Comparison of ENCODE assay signal across 16 cellular contexts in the genomic region with DNA sequence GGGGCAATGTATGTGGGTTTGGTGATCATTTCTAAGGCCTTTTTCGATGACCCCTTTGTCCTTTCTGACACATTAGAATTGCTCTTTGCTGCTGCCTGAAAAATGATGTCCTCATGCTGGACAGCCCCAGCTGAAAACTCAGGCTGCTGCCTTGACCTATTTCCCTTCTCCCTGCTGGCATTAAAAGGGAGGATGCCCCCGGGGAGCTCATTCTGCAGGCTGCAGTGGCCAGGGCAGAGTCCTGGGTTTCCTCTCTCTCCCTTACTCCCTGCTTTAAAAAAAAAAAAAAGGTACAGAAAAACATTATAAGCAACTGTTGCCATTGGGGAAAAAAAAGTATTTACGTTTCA. TPM values are rescaled to one million over a fixed set of nuclear protein-coding genes. Genes with fewer than 3 reads are reported as not detected.
DNase-seq lines count a peak whose midpoint lies in the region; TF ChIP-seq lines count a peak whose summit lies in the region.
"Had no signal": no experiment of that assay in that cellular context is flagged by ENCODE, and none has a peak within 500 bp of the region (broad histone marks: within the 10 kb centered on the region; RNA-seq: fewer than 3 reads in every experiment).

No MANE protein-coding gene starts in this region.

- H3K27ac ChIP-seq in SK-N-SH (ENCODE audit: low read depth in 2 of 2, low read length in 1 of 2) (peak overlapping the region; percentile 32 to 87; a peak in 3 of 4 replicates), neutrophil (peak overlapping the region; percentile 25), uterus (peak overlapping the region; percentile 19 to 48)
- H3K27ac ChIP-seq: VCaP had no signal

- TF ChIP-seq POLR2A in uterus (IDR thresholded peaks at IDR 0.05) = no peak

- TF ChIP-seq EP300 in SK-N-SH (IDR thresholded peaks at IDR 0.05; ENCODE audit: borderline replicate concordance in 1 of 2, low read depth in 1 of 2, low read length in 1 of 2) = no peak

- CTCF ChIA-PET in SK-N-SH (lab: Yijun Ruan, JAX) (interaction anchor here (0.6 to 1.8 kb wide), 10 partner anchors 10 to 807 kb away, joined by 3 to 6 read pairs (median 3); no protein-coding TSS in a partner anchor), HEK293T (lab: Yijun Ruan, JAX) (no interaction called here)
- CTCF ChIA-PET in activated naive CD4-positive, alpha-beta T cell treated with anti-CD3 and anti-CD28 coated beads, Interleukin-2, amount 10 ng/mL, durations not matched to agents 7 days and 5 days (lab: Charles Lee) = interaction anchor here (1.1 kb wide), 1 partner anchor 10 kb away, joined by 3 read pairs; no protein-coding TSS in a partner anchor

- H3K79me2 ChIP-seq in SK-N-SH (ENCODE audit: insufficient read depth) = peaks cover 10% of the 10 kb centered on the region; the same call in 1 of the 2 replicates

- intact Hi-C loops in uterus (cut with DNase I; ENCODE audit: low total_unique reads) = no loop called here

- H3K4me1 Mint-ChIP-seq in glutamatergic neuron (ENCODE audit: low read depth, unreplicated experiment) = peaks cover 29% of the 10 kb centered on the region
- H3K4me1 Mint-ChIP-seq in activated naive CD4-positive, alpha-beta T cell treated with anti-CD3 and anti-CD28 coated beads, Interleukin-2, amount 10 ng/mL, durations not matched to agents 7 days and 5 days = no peaks in the 10 kb centered on the region

- no peak overlapping the region for H3K4me3 ChIP-seq in SK-N-SH (ENCODE audit: low read depth in 2 of 2, low read length in 1 of 2)
- H3K4me3 ChIP-seq in neutrophil (ENCODE audit: low read depth in 1 of 2, low read length in 1 of 2) = no peak overlapping the region
- no peak overlapping the region for H3K4me3 ChIP-seq in uterus
- H3K4me3 ChIP-seq: breast epithelium, skin epidermis had no signal

- no peaks in the 10 kb centered on the region for H3K9me2 ChIP-seq in SK-N-SH

- H3K27ac Mint-ChIP-seq in glutamatergic neuron (ENCODE audit: unreplicated experiment) = peak overlapping the region; percentile 93
- no peak overlapping the region for H3K27ac Mint-ChIP-seq in activated naive CD4-positive, alpha-beta T cell treated with anti-CD3 and anti-CD28 coated beads, Interleukin-2, amount 10 ng/mL, durations not matched to agents 7 days and 5 days

- H3K27me3 ChIP-seq in SK-N-SH (ENCODE audit: insufficient read depth) (no peaks in the 10 kb centered on the region), neutrophil (no peaks in the 10 kb centered on the region), uterus (no peaks in the 10 kb centered on the region)
- H3K27me3 ChIP-seq: breast epithelium had no signal

- peaks cover 6% of the 10 kb centered on the region for H3K9me3 Mint-ChIP-seq in glutamatergic neuron (ENCODE audit: unreplicated experiment)
- H3K9me3 Mint-ChIP-seq in activated naive CD4-positive, alpha-beta T cell treated with anti-CD3 and anti-CD28 coated beads, Interleukin-2, amount 10 ng/mL, durations not matched to agents 7 days and 5 days = no peaks in the 10 kb centered on the region

- TF ChIP-seq CTCF in SK-N-SH (IDR thresholded peaks at IDR 0.05) (no peak), glutamatergic neuron (IDR thresholded peaks at IDR 0.05; ENCODE audit: partially characterized antibody, unreplicated experiment) (no peak), neutrophil (IDR thresholded peaks at IDR 0.05) (no peak), uterus (IDR thresholded peaks at IDR 0.05) (no peak)

- H4K20me1 ChIP-seq in SK-N-SH (ENCODE audit: insufficient read depth) = peaks cover 21% of the 10 kb centered on the region

- peak overlapping the region; percentile 15; the same call in 1 of the 2 replicates for H3K4me2 ChIP-seq in SK-N-SH

- H3K36me3 ChIP-seq in SK-N-SH (replicated peaks in 1 of 2; ENCODE audit: control insufficient read depth in 1 of 2, insufficient read depth in 2 of 2, low read length in 1 of 2) (peaks cover 28 to 32% of the 10 kb centered on the region in 2 experiments), neutrophil (peaks cover 45% of the 10 kb centered on the region), uterus (no peaks in the 10 kb centered on the region)
- H3K36me3 ChIP-seq: breast epithelium had no signal

- peaks cover 4% of the 10 kb centered on the region for H3K27me3 Mint-ChIP-seq in glutamatergic neuron (ENCODE audit: unreplicated experiment)
- H3K27me3 Mint-ChIP-seq in activated naive CD4-positive, alpha-beta T cell treated with anti-CD3 and anti-CD28 coated beads, Interleukin-2, amount 10 ng/mL, durations not matched to agents 7 days and 5 days = no peaks in the 10 kb centered on the region

- DNase-seq in SK-N-SH (peak; percentile 72), glutamatergic neuron (peak; percentile 66), uterus (no peak), HEK293T (ENCODE audit: extremely low spot score) (no peak), A172 (ENCODE audit: low spot score) (no peak)
- no peak for DNase-seq in activated naive CD4-positive, alpha-beta T cell treated with anti-CD3 and anti-CD28 coated beads, Interleukin-2, amount 10 ng/mL, durations not matched to agents 7 days and 5 days
- DNase-seq: activated naive CD4-positive, alpha-beta T cell; DMS79; HCEC 1CT; islet precursor cell; Kasumi-1; NCI-H524 treated with DMSO at 0.1 percent for 48 hours had no signal

- no peak overlapping the region for H2AFZ ChIP-seq in SK-N-SH (ENCODE audit: low read depth)

- no peaks in the 10 kb centered on the region for H3K9me3 ChIP-seq in SK-N-SH
- H3K9me3 ChIP-seq in neutrophil = no peaks in the 10 kb centered on the region
- no peaks in the 10 kb centered on the region for H3K9me3 ChIP-seq in uterus
- H3K9me3 ChIP-seq: breast epithelium had no signal

- peak overlapping the region; percentile 5 for H3K4me3 Mint-ChIP-seq in glutamatergic neuron (ENCODE audit: unreplicated experiment)
- no peak overlapping the region for H3K4me3 Mint-ChIP-seq in activated naive CD4-positive, alpha-beta T cell treated with anti-CD3 and anti-CD28 coated beads, Interleukin-2, amount 10 ng/mL, durations not matched to agents 7 days and 5 days

- H3K4me1 ChIP-seq in SK-N-SH (ENCODE audit: control insufficient read depth in 1 of 2, insufficient read depth in 2 of 2, low read depth in 1 of 2, low read length in 1 of 2) (peaks cover 17 to 39% of the 10 kb centered on the region in 2 experiments; a peak in 2 of 4 replicates), neutrophil (ENCODE audit: control insufficient read depth in 1 of 2, insufficient read depth in 1 of 2, low read depth in 1 of 2, low read length in 1 of 2) (peaks cover 28 to 40% of the 10 kb centered on the region in 2 experiments), uterus (no peaks in the 10 kb centered on the region)
- H3K4me1 ChIP-seq: breast epithelium had no signal

- H3K36me3 Mint-ChIP-seq in glutamatergic neuron (ENCODE audit: unreplicated experiment) = no peaks in the 10 kb centered on the region
- H3K36me3 Mint-ChIP-seq in activated naive CD4-positive, alpha-beta T cell treated with anti-CD3 and anti-CD28 coated beads, Interleukin-2, amount 10 ng/mL, durations not matched to agents 7 days and 5 days = peaks cover 30% of the 10 kb centered on the region

- TF ChIP-seq RAD21 in SK-N-SH (IDR thresholded peaks at IDR 0.05; ENCODE audit: low read length) = no peak; the same call in 1 of the 2 replicates

- POLR2A ChIA-PET in SK-N-SH (lab: Yijun Ruan, JAX) (interaction anchor here (0.6 to 0.8 kb wide), 4 partner anchors 13 to 279 kb away, joined by 3 to 5 read pairs (median 4); no protein-coding TSS in a partner anchor), HEK293T (lab: Yijun Ruan, JAX) (no interaction called here)

- peaks cover 9% of the 10 kb centered on the region for H3F3A ChIP-seq in SK-N-SH (replicated peaks; ENCODE audit: insufficient read depth)

- WGBS in SK-N-SH (ENCODE audit: low lambda C conversion rate) = 55% methylated on average over 3 of the region's 3 CpGs

- H3K9ac ChIP-seq in SK-N-SH = no peak overlapping the region

TF ChIP-seq in HEK293T, 16 proteins besides CTCF, POLR2A, EP300 and RAD21:
- TF ChIP-seq FOXM1 (IDR thresholded peaks at IDR 0.05; ENCODE audit: borderline replicate concordance) = no peak
- TF ChIP-seq FOXK2 (IDR thresholded peaks at IDR 0.05) = no peak
- no peak for TF ChIP-seq PKNOX1 (IDR thresholded peaks at IDR 0.05)
- TF ChIP-seq SUZ12 (IDR thresholded peaks at IDR 0.05) = no peak
- TF ChIP-seq ELF4 (IDR thresholded peaks at IDR 0.05) = no peak
TF ChIP-seq in HEK293T: peak in this region for 0.

RNA-seq across cellular contexts. Expression of gene LRRC4, which starts 35.4 kb away (rescaled TPM):
- 0.44 and 0.58 TPM in 2 replicates for polyA plus RNA-seq in SK-N-SH (2012; rRNA removed)
- polyA plus RNA-seq in SK-N-SH (2012; cell fraction: cytosol; rRNA removed) = 0.30 and 0.41 TPM in 2 replicates
- 0.46 and 0.74 TPM in 2 replicates for polyA plus RNA-seq in SK-N-SH (2012; cell fraction: nucleus; rRNA removed)
- total RNA-seq in glutamatergic neuron (ENCODE audit: unreplicated experiment) = 60.0 TPM
- total RNA-seq in uterus = 1 to 10 TPM in 2 of 4 donors, under 1 TPM in 2; 0.29 to 2.5 (median 1.2) TPM
- 0.34 and 0.50 TPM in 2 replicates for total RNA-seq in A172 (2014; rRNA removed; shearing (Covaris generic))

Comparison
In these comparisons a context has a peak if more than half of its experiments do, and no peak if none do; other contexts are left out.
1. DNase-seq: peak in SK-N-SH (single experiment) and glutamatergic neuron (single experiment); none in uterus (0 of 2), HEK293T (single experiment), activated naive CD4-positive, alpha-beta T cell treated with anti-CD3 and anti-CD28 coated beads, Interleukin-2, amount 10 ng/mL, durations not matched to agents 7 days and 5 days (single experiment) and A172 (single experiment).
2. RNA of gene LRRC4, which starts 35.4 kb away (total RNA-seq): 60.0 TPM in glutamatergic neuron (single experiment); 0.29 to 2.5 TPM in uterus and 0.34 to 0.50 TPM in A172; every median in the first group is over 10 times any median in the second.
3. Peak in every context shown above with its lines, with median percentiles within 50 percentile points of each other: H3K27ac ChIP-seq.